In the genomic region with DNA sequence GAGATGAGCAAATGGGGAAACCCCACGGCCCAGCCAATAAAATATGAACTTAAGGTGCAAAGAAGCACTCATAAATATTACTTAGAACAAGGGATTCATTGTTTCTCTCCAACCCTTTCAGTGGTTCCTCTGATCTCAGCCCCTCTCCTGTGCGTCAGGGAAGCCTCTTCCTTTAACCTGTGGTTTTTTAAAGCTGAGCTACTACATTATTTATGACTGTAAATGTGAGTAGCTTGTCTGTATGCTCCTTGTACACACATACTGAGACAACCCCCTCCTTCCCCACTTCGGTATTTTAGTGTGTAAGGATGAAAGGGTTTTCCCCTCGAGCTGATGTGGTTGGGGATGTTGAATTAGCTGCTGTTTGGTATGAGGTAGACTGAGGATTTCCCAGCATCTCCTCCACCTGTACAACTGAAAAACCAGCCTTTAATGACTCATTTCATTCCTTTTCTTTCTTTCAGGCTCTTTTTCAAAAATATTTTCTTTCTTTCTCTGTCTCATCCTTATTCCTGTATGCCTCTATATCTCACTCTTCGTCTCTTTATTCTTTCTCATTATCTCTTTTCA, we compare ENCODE assay signal across 7 cellular contexts. TPM values are rescaled to one million over a fixed set of nuclear protein-coding genes. Genes with fewer than 3 reads are reported as not detected.
DNase-seq lines count a peak whose midpoint lies in the region; ATAC-seq and TF ChIP-seq lines count a peak whose summit lies in the region.

No MANE protein-coding gene starts in this region.

- H3K4me1 ChIP-seq in mucosa of descending colon (ENCODE audit: low read depth) = no peaks in the 10 kb centered on the region

- no peak for TF ChIP-seq CTCF in mucosa of descending colon (IDR thresholded peaks at IDR 0.05)

- no peak overlapping the region for H3K4me3 ChIP-seq in mucosa of descending colon

- ATAC-seq in HG02642 (IDR thresholded peaks at IDR 0.05; ENCODE audit: poor library complexity, unreplicated experiment) = peak; percentile 97
- ATAC-seq in mucosa of descending colon = peak; percentile 36

- no peaks in the 10 kb centered on the region for H3K9me3 ChIP-seq in mucosa of descending colon

- no peaks in the 10 kb centered on the region for H3K36me3 ChIP-seq in mucosa of descending colon (ENCODE audit: low read depth)

- intact Hi-C loops in mucosa of descending colon (cut with DNase I, micrococcal nuclease) = no loop called here

- peak; percentile 0 for DNase-seq in GM19238 (ENCODE audit: insufficient read length, low spot score)
- peak; percentile 74 for DNase-seq in NCI-H510A treated with DMSO at 0.1 percent for 48 hours (lab: John Stamatoyannopoulos, UW)
- DNase-seq in mucosa of descending colon = no peak
- DNase-seq in NCI-H1694 treated with DMSO at 0.1 percent for 48 hours (lab: John Stamatoyannopoulos, UW) = no peak
- DNase-seq in OCI-M1 (lab: John Stamatoyannopoulos, UW) = no peak
- no peak for DNase-seq in mucosa of gallbladder (ENCODE audit: low spot score)

RNA-seq across cellular contexts. Expression of a gene that starts 6.4 kb away (rescaled TPM):
- 1 to 10 TPM; 1.6 to 3.4 (median 3.3) TPM for total RNA-seq in mucosa of descending colon
- 2.4 TPM for total RNA-seq in mucosa of gallbladder

Comparison
In these comparisons a context has a peak if more than half of its experiments do, and no peak if none do; other contexts are left out.
1. DNase-seq: peak in GM19238 (single experiment) and NCI-H510A treated with DMSO at 0.1 percent for 48 hours (single experiment); none in mucosa of descending colon (0 of 3), NCI-H1694 treated with DMSO at 0.1 percent for 48 hours (single experiment), OCI-M1 (single experiment) and mucosa of gallbladder (single experiment).